In the genomic region with DNA sequence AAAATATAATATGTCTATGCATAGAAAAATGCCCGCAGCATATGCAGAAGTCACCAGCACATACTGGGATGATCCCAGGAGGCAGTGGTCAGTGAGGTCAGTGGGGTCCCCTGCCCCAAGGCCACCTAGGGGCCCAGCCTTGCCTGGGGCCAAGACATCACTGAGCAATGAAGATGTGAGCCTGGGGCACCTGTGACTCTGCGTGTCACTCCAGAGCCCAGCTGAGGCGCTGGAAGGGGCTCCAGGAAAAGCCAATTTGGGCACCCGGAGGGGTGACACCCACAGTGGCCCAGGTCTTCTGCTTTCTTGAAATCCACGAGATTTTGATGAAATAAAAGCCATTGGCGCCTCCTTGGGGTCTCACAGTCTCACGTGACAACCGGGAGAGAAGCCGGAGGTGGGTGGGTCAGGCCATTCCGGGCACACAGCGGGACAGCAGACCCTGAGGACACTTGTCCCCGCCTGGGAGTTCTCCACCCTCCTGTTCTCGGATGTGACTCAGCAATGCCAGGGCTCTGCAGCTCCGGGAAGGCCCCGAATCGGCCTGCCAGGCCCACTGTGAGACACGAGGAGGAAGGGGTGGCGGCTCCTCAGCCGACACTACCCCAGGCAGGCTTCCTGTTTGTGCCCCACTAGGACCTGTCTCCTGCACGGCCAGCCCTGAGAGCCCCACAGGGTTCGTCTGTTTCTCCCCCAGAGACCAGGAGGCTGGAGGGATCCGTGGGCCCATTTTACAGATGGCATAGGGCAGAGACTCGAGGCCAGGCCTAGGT, we compare ENCODE assay signal across 8 cellular contexts. TPM values are rescaled to one million over a fixed set of nuclear protein-coding genes. Genes with fewer than 3 reads are reported as not detected.
DNase-seq lines count a peak whose midpoint lies in the region; ATAC-seq and TF ChIP-seq lines count a peak whose summit lies in the region.

No MANE protein-coding gene starts in this region.

- TF ChIP-seq CTCF in NB4 (IDR thresholded peaks at IDR 0.05; ENCODE audit: low read depth, low read length) (no peak), right lobe of liver (IDR thresholded peaks at IDR 0.05) (no peak), thyroid gland (IDR thresholded peaks at IDR 0.05) (no peak), dorsolateral prefrontal cortex (IDR thresholded peaks at IDR 0.05 in 54 of 56, conservative IDR thresholded peaks at IDR 0.05 in 2 of 56; ENCODE audit: low read depth in 1 of 56, partially characterized antibody in 56 of 56) (no peak)

- DNase-seq in NB4 (ENCODE audit: low read depth) (peak; percentile 93), right lobe of liver (peak; percentile 63 to 78 (median 73)), thyroid gland (peak in 1 of 2 donors; percentile 33), dorsolateral prefrontal cortex (no peak)
- peak; percentile 58 for DNase-seq in activated T-helper 1 cell treated with anti-CD3 and anti-CD28 coated beads, Interleukin-12 subunit alpha, Interleukin-12 subunit beta, Interleukin-2, Interleukin-4 antibody, amounts not matched to agents 30 ng/mL and 10 ng/mL and 1 ng/mL, durations not matched to agents 14 hours and 24 hours and 36 hours (ENCODE audit: low spot score)

- H3K4me3 ChIP-seq in NB4 (ENCODE audit: low read depth, low read length) (no peak overlapping the region), right lobe of liver (no peak overlapping the region), thyroid gland (replicated peaks in 1 of 3) (no peak overlapping the region), dorsolateral prefrontal cortex (no peak overlapping the region)

- peak overlapping the region; percentile 40 to 58 (median 49) for H3K27ac ChIP-seq in right lobe of liver
- H3K27ac ChIP-seq in thyroid gland, result peak overlapping the region; percentile 41 to 71 (median 68)
- peak overlapping the region in 29 of 59 donors; percentile 9 to 75 (median 49) for H3K27ac ChIP-seq in dorsolateral prefrontal cortex

- H3K36me3 Mint-ChIP-seq in activated T-helper 1 cell treated with anti-CD3 and anti-CD28 coated beads, Interleukin-12 subunit alpha, Interleukin-12 subunit beta, Interleukin-2, Interleukin-4 antibody, amounts not matched to agents 30 ng/mL and 10 ng/mL and 1 ng/mL, durations not matched to agents 14 hours and 24 hours and 36 hours (ENCODE audit: low read depth), result no peaks in the 10 kb centered on the region

- ATAC-seq in right lobe of liver, result peak; percentile 68 to 73 (median 70)
- ATAC-seq in HG03159 (IDR thresholded peaks at IDR 0.05; ENCODE audit: unreplicated experiment), result no peak
- no peak for ATAC-seq in SK-N-SH treated with all-trans-retinoic acid at 6 μM for 48 hours

- H3K27me3 ChIP-seq in right lobe of liver, result no peaks in the 10 kb centered on the region
- H3K27me3 ChIP-seq in thyroid gland, result no peaks in the 10 kb centered on the region
- H3K27me3 ChIP-seq in dorsolateral prefrontal cortex, result peaks cover 0 to 16% (median 0%) of the 10 kb centered on the region in 45 donors

- no peaks in the 10 kb centered on the region for H3K36me3 ChIP-seq in right lobe of liver
- H3K36me3 ChIP-seq in thyroid gland, result no peaks in the 10 kb centered on the region

- H3K4me3 Mint-ChIP-seq in activated T-helper 1 cell treated with anti-CD3 and anti-CD28 coated beads, Interleukin-12 subunit alpha, Interleukin-12 subunit beta, Interleukin-2, Interleukin-4 antibody, amounts not matched to agents 30 ng/mL and 10 ng/mL and 1 ng/mL, durations not matched to agents 14 hours and 24 hours and 36 hours, result peak overlapping the region; percentile 81

- in situ Hi-C loops in GM18951 (cut with MboI; ENCODE audit: low sequenced_read_pairs, unreplicated experiment), result no loop called here

- TF ChIP-seq POLR2A in GM18951 (IDR thresholded peaks at IDR 0.05; ENCODE audit: extremely low read depth, insufficient read depth, insufficient read length) (peak; percentile 22), NB4 (IDR thresholded peaks at IDR 0.05; ENCODE audit: extremely low read depth, insufficient read length) (no peak), right lobe of liver (IDR thresholded peaks at IDR 0.05) (peak; percentile 10), thyroid gland (IDR thresholded peaks at IDR 0.05) (no peak)

- peaks cover 6% of the 10 kb centered on the region for H3K27me3 Mint-ChIP-seq in activated T-helper 1 cell treated with anti-CD3 and anti-CD28 coated beads, Interleukin-12 subunit alpha, Interleukin-12 subunit beta, Interleukin-2, Interleukin-4 antibody, amounts not matched to agents 30 ng/mL and 10 ng/mL and 1 ng/mL, durations not matched to agents 14 hours and 24 hours and 36 hours (ENCODE audit: insufficient read depth)

- 42% methylated on average over 9 of the region's 23 CpGs for WGBS in right lobe of liver (ENCODE audit: insufficient coverage, low coverage, low lambda C conversion rate, missing lambda C conversion rate)
- 81 to 83% methylated on average over 15 to 23 of the region's 23 CpGs for WGBS in thyroid gland, 2 donors

- no peaks in the 10 kb centered on the region for H3K9me3 Mint-ChIP-seq in activated T-helper 1 cell treated with anti-CD3 and anti-CD28 coated beads, Interleukin-12 subunit alpha, Interleukin-12 subunit beta, Interleukin-2, Interleukin-4 antibody, amounts not matched to agents 30 ng/mL and 10 ng/mL and 1 ng/mL, durations not matched to agents 14 hours and 24 hours and 36 hours

- H3K27ac Mint-ChIP-seq in activated T-helper 1 cell treated with anti-CD3 and anti-CD28 coated beads, Interleukin-12 subunit alpha, Interleukin-12 subunit beta, Interleukin-2, Interleukin-4 antibody, amounts not matched to agents 30 ng/mL and 10 ng/mL and 1 ng/mL, durations not matched to agents 14 hours and 24 hours and 36 hours, result peak overlapping the region; percentile 96

- intact Hi-C loops in activated T-helper 1 cell treated with anti-CD3 and anti-CD28 coated beads, Interleukin-12 subunit alpha, Interleukin-12 subunit beta, Interleukin-2, Interleukin-4 antibody, amounts not matched to agents 30 ng/mL and 10 ng/mL and 1 ng/mL, durations not matched to agents 14 hours and 24 hours and 36 hours (cut with micrococcal nuclease), result loop anchor here (1.0 to 10.0 kb wide), 8 partner anchors 15 to 316 kb away; a partner anchor contains a TSS
- intact Hi-C loops in right lobe of liver (cut with DNase I) (no loop called here), thyroid gland (cut with DNase I) (loop anchor here (5.0 kb wide), 1 partner anchor 116 kb away; no protein-coding TSS in a partner anchor), dorsolateral prefrontal cortex (cut with DNase I) (loop anchor here (2.0 to 5.0 kb wide), 3 partner anchors 116 to 174 kb away; no protein-coding TSS in a partner anchor)

- peaks cover 28% of the 10 kb centered on the region for H3K4me1 Mint-ChIP-seq in activated T-helper 1 cell treated with anti-CD3 and anti-CD28 coated beads, Interleukin-12 subunit alpha, Interleukin-12 subunit beta, Interleukin-2, Interleukin-4 antibody, amounts not matched to agents 30 ng/mL and 10 ng/mL and 1 ng/mL, durations not matched to agents 14 hours and 24 hours and 36 hours (ENCODE audit: low read depth)

- H3K4me1 ChIP-seq in right lobe of liver (peaks cover 0 to 5% (median 0%) of the 10 kb centered on the region in 4 donors), thyroid gland (peaks cover 5 to 24% of the 10 kb centered on the region in 2 donors)

- H3K9me3 ChIP-seq in right lobe of liver, result no peaks in the 10 kb centered on the region
- no peaks in the 10 kb centered on the region for H3K9me3 ChIP-seq in thyroid gland

TF ChIP-seq in SK-N-SH treated with all-trans-retinoic acid at 6 μM for 48 hours, 23 proteins besides CTCF, POLR2A, EP300 and RAD21:
- no peak for TF ChIP-seq ZNF565 (CRISPR knock-in tag; conservative IDR thresholded peaks at IDR 0.05; ENCODE audit: low read depth)
- no peak for TF ChIP-seq SNAI2 (CRISPR knock-in tag; IDR thresholded peaks at IDR 0.05)
- TF ChIP-seq, protein P1, sequence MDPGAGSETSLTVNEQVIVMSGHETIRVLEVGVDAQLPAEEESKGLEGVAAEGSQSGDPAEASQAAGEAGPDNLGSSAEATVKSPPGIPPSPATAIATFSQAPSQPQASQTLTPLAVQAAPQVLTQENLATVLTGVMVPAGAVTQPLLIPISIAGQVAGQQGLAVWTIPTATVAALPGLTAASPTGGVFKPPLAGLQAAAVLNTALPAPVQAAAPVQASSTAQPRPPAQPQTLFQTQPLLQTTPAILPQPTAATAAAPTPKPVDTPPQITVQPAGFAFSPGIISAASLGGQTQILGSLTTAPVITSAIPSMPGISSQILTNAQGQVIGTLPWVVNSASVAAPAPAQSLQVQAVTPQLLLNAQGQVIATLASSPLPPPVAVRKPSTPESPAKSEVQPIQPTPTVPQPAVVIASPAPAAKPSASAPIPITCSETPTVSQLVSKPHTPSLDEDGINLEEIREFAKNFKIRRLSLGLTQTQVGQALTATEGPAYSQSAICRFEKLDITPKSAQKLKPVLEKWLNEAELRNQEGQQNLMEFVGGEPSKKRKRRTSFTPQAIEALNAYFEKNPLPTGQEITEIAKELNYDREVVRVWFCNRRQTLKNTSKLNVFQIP (CRISPR knock-in tag; IDR thresholded peaks at IDR 0.05; ENCODE audit: borderline replicate concordance, low read depth), result no peak
- no peak for TF ChIP-seq ZFP3 (CRISPR knock-in tag; IDR thresholded peaks at IDR 0.05)
- TF ChIP-seq OSR1 (CRISPR knock-in tag; IDR thresholded peaks at IDR 0.05), result no peak
- no peak for TF ChIP-seq ISL1 (CRISPR knock-in tag; IDR thresholded peaks at IDR 0.05)

RNA-seq across cellular contexts. Expression of a gene that starts 24.4 kb away (rescaled TPM):
- total RNA-seq in activated T-helper 1 cell treated with anti-CD3 and anti-CD28 coated beads, Interleukin-12 subunit alpha, Interleukin-12 subunit beta, Interleukin-2, Interleukin-4 antibody, amounts not matched to agents 30 ng/mL and 10 ng/mL and 1 ng/mL, durations not matched to agents 14 hours and 24 hours and 36 hours, result 47.6 and 49.8 TPM in 2 replicates
- 1 to 10 TPM in 5 of 6 experiments, under 1 TPM in 1; 0.93 to 8.8 (median 4.3) TPM for total RNA-seq in right lobe of liver
- total RNA-seq in thyroid gland, result 10 to 100 TPM in 1 of 4 donors, 1 to 10 TPM in 3; 5.3 to 18.3 (median 6.7) TPM
- total RNA-seq in dorsolateral prefrontal cortex, result 100 to 1,000 TPM in 3 of 120 experiments, 10 to 100 TPM in 117; 10.4 to 115 (median 38.3) TPM

Comparison
In these comparisons a context has a peak if more than half of its experiments do, and no peak if none do; other contexts are left out.
1. POLR2A ChIP-seq: peak in GM18951 (single experiment) and right lobe of liver (single experiment); none in NB4 (single experiment) and thyroid gland (0 of 2).
2. DNase-seq: peak in NB4 (single experiment), activated T-helper 1 cell treated with anti-CD3 and anti-CD28 coated beads, Interleukin-12 subunit alpha, Interleukin-12 subunit beta, Interleukin-2, Interleukin-4 antibody, amounts not matched to agents 30 ng/mL and 10 ng/mL and 1 ng/mL, durations not matched to agents 14 hours and 24 hours and 36 hours (single experiment) and right lobe of liver (3 of 3); none in dorsolateral prefrontal cortex (0 of 10).
3. ATAC-seq: peak in right lobe of liver (4 of 4); none in HG03159 (single experiment) and SK-N-SH treated with all-trans-retinoic acid at 6 μM for 48 hours (single experiment).
4. intact Hi-C loops: an anchor here in activated T-helper 1 cell treated with anti-CD3 and anti-CD28 coated beads, Interleukin-12 subunit alpha, Interleukin-12 subunit beta, Interleukin-2, Interleukin-4 antibody, amounts not matched to agents 30 ng/mL and 10 ng/mL and 1 ng/mL, durations not matched to agents 14 hours and 24 hours and 36 hours (1.0 to 10.0 kb wide), thyroid gland (5.0 kb wide) and dorsolateral prefrontal cortex (2.0 to 5.0 kb wide); none called in right lobe of liver.